In genomic region chr1:206106328-206107167, GRCh38 we compare ENCODE assay signal across 8 cellular contexts. TPM values are rescaled to one million over a fixed set of nuclear protein-coding genes. Genes with fewer than 3 reads are reported as not detected.
DNase-seq lines count a peak whose midpoint lies in the region; ATAC-seq and TF ChIP-seq lines count a peak whose summit lies in the region.

No MANE protein-coding gene starts in this region.

- H3K9me3 ChIP-seq in SU-DHL-6 (ENCODE audit: insufficient read depth, low read length), result no peaks in the 10 kb centered on the region

- H3K4me2 ChIP-seq in SU-DHL-6 (ENCODE audit: low read depth, low read length, poor library complexity, severe bottlenecking), result no peak overlapping the region

- ATAC-seq in activated naive CD8-positive, alpha-beta T cell treated with anti-CD3 and anti-CD28 coated beads, Interleukin-2, amount 10 ng/mL, durations not matched to agents 7 days and 5 days (ENCODE audit: low read depth), result peak; percentile 84
- no peak for ATAC-seq in HG02763 (IDR thresholded peaks at IDR 0.05; ENCODE audit: unreplicated experiment)

- intact Hi-C loops in cardiac septum (cut with DNase I), result loop anchor here (1.0 to 10.0 kb wide), 4 partner anchors 74 to 312 kb away; no protein-coding TSS in a partner anchor

- H3K27me3 ChIP-seq in SU-DHL-6 (ENCODE audit: low read length), result no peaks in the 10 kb centered on the region

- TF ChIP-seq CTCF in AG09309 (IDR thresholded peaks at IDR 0.05; ENCODE audit: control insufficient read depth, insufficient read depth, low read depth, low read length, missing control alignments) (peak; percentile 90), GM20000 (IDR thresholded peaks at IDR 0.05; ENCODE audit: extremely low read depth, missing control alignments) (peak; percentile 75), SU-DHL-6 (IDR thresholded peaks at IDR 0.05; ENCODE audit: insufficient read depth, low read length, poor library complexity, severe bottlenecking) (peak; percentile 63)

- no peaks in the 10 kb centered on the region for H3K9me2 ChIP-seq in SU-DHL-6 (replicated peaks; ENCODE audit: insufficient read depth, low read length)

- H3K27me3 Mint-ChIP-seq in activated naive CD8-positive, alpha-beta T cell treated with anti-CD3 and anti-CD28 coated beads, Interleukin-2, amount 10 ng/mL, durations not matched to agents 7 days and 5 days, result peaks cover 15% of the 10 kb centered on the region

- H3F3A ChIP-seq in SU-DHL-6 (ENCODE audit: insufficient read depth), result no peaks in the 10 kb centered on the region

- H3K4me3 ChIP-seq in AG09309 (ENCODE audit: control insufficient read depth, low read depth, low read length) (no peak overlapping the region), SU-DHL-6 (ENCODE audit: insufficient read depth, low read length, poor library complexity, severe bottlenecking) (no peak overlapping the region)

- no peaks in the 10 kb centered on the region for H4K20me1 ChIP-seq in SU-DHL-6 (ENCODE audit: low read depth, low read length)

- H3K27ac Mint-ChIP-seq in activated naive CD8-positive, alpha-beta T cell treated with anti-CD3 and anti-CD28 coated beads, Interleukin-2, amount 10 ng/mL, durations not matched to agents 7 days and 5 days, result no peak overlapping the region

- no peak overlapping the region for H3K4me3 Mint-ChIP-seq in activated naive CD8-positive, alpha-beta T cell treated with anti-CD3 and anti-CD28 coated beads, Interleukin-2, amount 10 ng/mL, durations not matched to agents 7 days and 5 days

- no peaks in the 10 kb centered on the region for H3K9me3 Mint-ChIP-seq in activated naive CD8-positive, alpha-beta T cell treated with anti-CD3 and anti-CD28 coated beads, Interleukin-2, amount 10 ng/mL, durations not matched to agents 7 days and 5 days

- H3K9ac ChIP-seq in SU-DHL-6 (ENCODE audit: low read length), result no peak overlapping the region

- no peak overlapping the region for H2AFZ ChIP-seq in SU-DHL-6 (ENCODE audit: low read depth, low read length, severe bottlenecking)

- no peaks in the 10 kb centered on the region for H3K4me1 Mint-ChIP-seq in activated naive CD8-positive, alpha-beta T cell treated with anti-CD3 and anti-CD28 coated beads, Interleukin-2, amount 10 ng/mL, durations not matched to agents 7 days and 5 days

- H3K27ac ChIP-seq in SU-DHL-6 (ENCODE audit: low read depth, low read length), result no peak overlapping the region

- no peaks in the 10 kb centered on the region for H3K79me2 ChIP-seq in SU-DHL-6 (ENCODE audit: insufficient read depth, low read length)

- no peaks in the 10 kb centered on the region for H3K36me3 Mint-ChIP-seq in activated naive CD8-positive, alpha-beta T cell treated with anti-CD3 and anti-CD28 coated beads, Interleukin-2, amount 10 ng/mL, durations not matched to agents 7 days and 5 days

- DNase-seq in AG09309 (ENCODE audit: low read depth) (peak; percentile 62), GM20000 (ENCODE audit: low spot score) (peak; percentile 90), NCI-H128 (lab: John Stamatoyannopoulos, UW; ENCODE audit: unreplicated experiment) (peak; percentile 65), cardiac septum (ENCODE audit: low spot score) (peak; percentile 93), renal cortical epithelial cell (ENCODE audit: low read depth) (peak; percentile 72)
- peak; percentile 77 for DNase-seq in activated naive CD8-positive, alpha-beta T cell treated with anti-CD3 and anti-CD28 coated beads, Interleukin-2, amount 10 ng/mL, durations not matched to agents 7 days and 5 days

- H3K36me3 ChIP-seq in SU-DHL-6 (ENCODE audit: low read length), result no peaks in the 10 kb centered on the region

- POLR2A ChIA-PET in activated naive CD8-positive, alpha-beta T cell treated with anti-CD3 and anti-CD28 coated beads, Interleukin-2, amount 10 ng/mL, durations not matched to agents 7 days and 5 days (lab: Charles Lee), result interaction anchor here (0.7 kb wide), 1 partner anchor 123 kb away, joined by 3 read pairs; no protein-coding TSS in a partner anchor

RNA-seq across cellular contexts. Expression of gene AVPR1B, which starts 10.6 kb away (rescaled TPM):
- total RNA-seq in activated naive CD8-positive, alpha-beta T cell treated with anti-CD3 and anti-CD28 coated beads, Interleukin-2, amount 10 ng/mL, durations not matched to agents 7 days and 5 days, result not detected
- total RNA-seq in cardiac septum (not detected), renal cortical epithelial cell (not detected in 2 replicates)

RNA-seq across cellular contexts. Expression of gene RHEX, which starts 53.6 kb away (rescaled TPM):
- not detected for total RNA-seq in activated naive CD8-positive, alpha-beta T cell treated with anti-CD3 and anti-CD28 coated beads, Interleukin-2, amount 10 ng/mL, durations not matched to agents 7 days and 5 days
- total RNA-seq in cardiac septum, result 0.24 TPM
- 5.7 and 11.6 TPM in 2 replicates for total RNA-seq in renal cortical epithelial cell
